In genomic region chrX:65985922-65986588, GRCh38 we compare ENCODE assay signal across 8 cellular contexts. TPM values are rescaled to one million over a fixed set of nuclear protein-coding genes. Genes with fewer than 3 reads are reported as not detected.
DNase-seq lines count a peak whose midpoint lies in the region; ATAC-seq, FAIRE-seq and TF ChIP-seq lines count a peak whose summit lies in the region.

No MANE protein-coding gene starts in this region.

- in situ Hi-C loops in K562 (cut with MboI), result loop anchor here (10.0 kb wide), 1 partner anchor 251 kb away; no protein-coding TSS in a partner anchor

- FAIRE-seq in K562 (lab: Jason Lieb, UNC) (peak; percentile 92), keratinocyte (lab: Jason Lieb, UNC) (peak; percentile 55)

- peak; percentile 64 to 73 (median 66) for TF ChIP-seq CTCF in K562 (IDR thresholded peaks at IDR 0.05 in 2 of 3, conservative IDR thresholded peaks at IDR 0.05 in 1 of 3; ENCODE audit: insufficient read depth in 2 of 3, low read depth in 1 of 3, low read length in 3 of 3)
- peak; percentile 51 to 63 (median 54) for TF ChIP-seq CTCF in keratinocyte (optimal IDR thresholded peaks at IDR 0.05 in 1 of 3, IDR thresholded peaks at IDR 0.05 in 1 of 3, conservative IDR thresholded peaks at IDR 0.05 in 1 of 3; ENCODE audit: extremely low read depth in 1 of 3, insufficient read depth in 2 of 3, low read length in 3 of 3)

- no TSS peak for BruUV-seq in K562 (replicated peaks; lab: Mats Ljungman, UMichigan)

- H3K9me1 ChIP-seq in K562 (ENCODE audit: control insufficient read depth, insufficient read depth, low read length) (no peaks in the 10 kb centered on the region), keratinocyte (ENCODE audit: control insufficient read depth, extremely low read depth, insufficient read depth, low read length) (no peaks in the 10 kb centered on the region)

- H3K4me1 ChIP-seq in K562 (replicated peaks in 1 of 2; ENCODE audit: control insufficient read depth in 2 of 2, insufficient read depth in 2 of 2, low read length in 2 of 2) (peaks cover 5 to 50% of the 10 kb centered on the region in 2 experiments; a peak in 4 of 5 replicates), keratinocyte (ENCODE audit: control insufficient read depth, extremely low read depth, insufficient read depth, low read length) (no peaks in the 10 kb centered on the region)

- intact Hi-C loops in K562 (cut with micrococcal nuclease), result loop anchor here (1.0 to 2.0 kb wide), 7 partner anchors 37 to 404 kb away; no protein-coding TSS in a partner anchor

- TF ChIP-seq RAD21 in K562 (CRISPR knock-in tag; conservative IDR thresholded peaks at IDR 0.05 in 1 of 2, IDR thresholded peaks at IDR 0.05 in 1 of 2), result peak; percentile 78 to 86

- DNase-seq in EL, result peak; percentile 35
- peak; percentile 72 to 74 for DNase-seq in Kasumi-1 (lab: John Stamatoyannopoulos, UW)
- DNase-seq in T-helper 9 cell, result peak; percentile 10
- DNase-seq in K562 (ENCODE audit: extremely low read depth in 1 of 4, low spot score in 3 of 4), result peak; percentile 50 to 85 (median 64)
- peak; percentile 4 for DNase-seq in keratinocyte (ENCODE audit: low read depth, low spot score)
- peak; percentile 30 to 73 for DNase-seq in stimulated activated CD4-positive, alpha-beta T cell treated with anti-CD3 and anti-CD28 coated beads, Interleukin-4, amount 100 ng/mL, for 4 hours

- no peak overlapping the region for H3K4me3 ChIP-seq in K562
- no peak overlapping the region for H3K4me3 ChIP-seq in keratinocyte (ENCODE audit: control insufficient read depth in 2 of 3, extremely low read depth in 1 of 3, insufficient read depth in 2 of 3, low read depth in 1 of 3, low read length in 3 of 3)

- POLR2A ChIA-PET in K562 (lab: Yijun Ruan, JAX), result interaction anchor here (0.6 to 1.2 kb wide), 6 partner anchors 13 to 467 kb away, joined by 3 to 5 read pairs (median 4); no protein-coding TSS in a partner anchor

- no peaks in the 10 kb centered on the region for H3K36me3 ChIP-seq in K562 (ENCODE audit: control insufficient read depth, insufficient read depth, low read length)
- no peaks in the 10 kb centered on the region for H3K36me3 ChIP-seq in keratinocyte (ENCODE audit: control insufficient read depth in 2 of 2, extremely low read depth in 1 of 2, insufficient read depth in 2 of 2, low read length in 2 of 2)

- H2AFZ ChIP-seq in K562 (ENCODE audit: low read depth, low read length) (peak overlapping the region; percentile 79), keratinocyte (ENCODE audit: control insufficient read depth, low read length) (no peak overlapping the region)

- TF ChIP-seq EP300 in K562 (IDR thresholded peaks at IDR 0.05; ENCODE audit: low read length), result no peak

- H3K27me3 ChIP-seq in K562 (ENCODE audit: control insufficient read depth in 2 of 2, insufficient read depth in 2 of 2, low read length in 2 of 2) (no peaks in the 10 kb centered on the region), keratinocyte (ENCODE audit: control insufficient read depth, extremely low read depth, insufficient read depth, low read length) (no peaks in the 10 kb centered on the region)

- no peaks in the 10 kb centered on the region for H4K20me1 ChIP-seq in K562 (replicated peaks; ENCODE audit: control insufficient read depth, insufficient read depth, low read length)
- no peaks in the 10 kb centered on the region for H4K20me1 ChIP-seq in keratinocyte (ENCODE audit: control insufficient read depth, extremely low read depth, insufficient read depth, low read length)

- H3K9ac ChIP-seq in K562 (ENCODE audit: insufficient read depth in 1 of 2, low read depth in 2 of 2, low read length in 2 of 2) (peak overlapping the region in 1 of 2 experiments; percentile 52; a peak in 2 of 4 replicates), keratinocyte (ENCODE audit: control insufficient read depth, extremely low read depth, insufficient read depth, low read length) (no peak overlapping the region)

- CTCF ChIA-PET in K562 (lab: Yijun Ruan, JAX; ENCODE audit: low intra/inter-chr PET ratio), result interaction anchor here (0.7 to 0.8 kb wide), 2 partner anchors 240 to 391 kb away, joined by 3 to 4 read pairs; no protein-coding TSS in a partner anchor

- WGBS in K562 (ENCODE audit: insufficient coverage, low coverage, missing lambda C conversion rate), result 10% methylated on average over 5 of the region's 5 CpGs

- H3K4me2 ChIP-seq in K562 (ENCODE audit: insufficient read depth, low read length) (peak overlapping the region; percentile 34; the same call in 1 of the 2 replicates), keratinocyte (ENCODE audit: control insufficient read depth, extremely low read depth, insufficient read depth, low read depth, low read length) (no peak overlapping the region)

- H3K9me3 ChIP-seq in K562 (replicated peaks; ENCODE audit: control insufficient read depth, insufficient read depth, low read depth, low read length) (no peaks in the 10 kb centered on the region; the same call in 1 of the 2 replicates), keratinocyte (ENCODE audit: control insufficient read depth, low read depth, low read length) (no peaks in the 10 kb centered on the region)

- no peak for TF ChIP-seq POLR2A in K562 (conservative IDR thresholded peaks at IDR 0.05)

- ATAC-seq in GM21717 (IDR thresholded peaks at IDR 0.05; ENCODE audit: unreplicated experiment) (peak; percentile 89), K562 (peak; percentile 93), GM19328 (IDR thresholded peaks at IDR 0.05; ENCODE audit: unreplicated experiment) (no peak)

- H3K27ac ChIP-seq in K562 (ENCODE audit: extremely low read depth, low read depth, low read length), result peak overlapping the region; percentile 71
- no peak overlapping the region for H3K27ac ChIP-seq in keratinocyte (ENCODE audit: control insufficient read depth, insufficient read depth, low read length)

- dilution Hi-C loops in keratinocyte (cut with MboI; ENCODE audit: extremely low pct_ligation_motif_present, low sequenced_read_pairs), result no loop called here

- H3K79me2 ChIP-seq in K562 (ENCODE audit: control insufficient read depth, insufficient read depth, low read length) (no peaks in the 10 kb centered on the region; the same call in 2 of the 3 replicates), keratinocyte (ENCODE audit: control insufficient read depth, insufficient read depth, low read length) (no peaks in the 10 kb centered on the region)

TF ChIP-seq in K562, 482 proteins besides CTCF, POLR2A, EP300 and RAD21 (continues in another document):
- TF ChIP-seq CREB1 (IDR thresholded peaks at IDR 0.05) (no peak), CREB1 (CRISPR knock-in tag; IDR thresholded peaks at IDR 0.05) (peak; percentile 45; the same call in 1 of the 2 replicates), KAT8 (IDR thresholded peaks at IDR 0.05; ENCODE audit: low read depth) (no peak), BRD9 (IDR thresholded peaks at IDR 0.05; ENCODE audit: low read depth, partially characterized antibody) (peak; percentile 71), MEIS2 (IDR thresholded peaks at IDR 0.05; ENCODE audit: partially characterized antibody) (peak; percentile 10), FOXM1 (IDR thresholded peaks at IDR 0.05; ENCODE audit: low read depth) (0 out of 2 replicates have a peak, but pooled peaks have one; percentile 24), FOXM1 (CRISPR knock-in tag; IDR thresholded peaks at IDR 0.05; ENCODE audit: low read depth) (no peak), ETV5 (CRISPR knock-in tag; IDR thresholded peaks at IDR 0.05; ENCODE audit: low read depth) (peak; percentile 27; the same call in 1 of the 2 replicates), ZNF507 (tag; conservative IDR thresholded peaks at IDR 0.05) (no peak), NR3C1 (CRISPR knock-in tag; IDR thresholded peaks at IDR 0.05) (no peak), NFRKB (IDR thresholded peaks at IDR 0.05; ENCODE audit: low read depth) (no peak)
- TF ChIP-seq, protein P1, sequence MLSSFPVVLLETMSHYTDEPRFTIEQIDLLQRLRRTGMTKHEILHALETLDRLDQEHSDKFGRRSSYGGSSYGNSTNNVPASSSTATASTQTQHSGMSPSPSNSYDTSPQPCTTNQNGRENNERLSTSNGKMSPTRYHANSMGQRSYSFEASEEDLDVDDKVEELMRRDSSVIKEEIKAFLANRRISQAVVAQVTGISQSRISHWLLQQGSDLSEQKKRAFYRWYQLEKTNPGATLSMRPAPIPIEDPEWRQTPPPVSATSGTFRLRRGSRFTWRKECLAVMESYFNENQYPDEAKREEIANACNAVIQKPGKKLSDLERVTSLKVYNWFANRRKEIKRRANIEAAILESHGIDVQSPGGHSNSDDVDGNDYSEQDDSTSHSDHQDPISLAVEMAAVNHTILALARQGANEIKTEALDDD (IDR thresholded peaks at IDR 0.05), result peak; percentile 72

RNA-seq across cellular contexts. Expression of gene VSIG4, which starts 53.8 kb away (rescaled TPM):
- total RNA-seq in K562 (2011; cell fraction: chromatin; rRNA removed; ENCODE audit: low replicate concordance), result not detected in 2 replicates
- 0.17 TPM in 1 of 2 replicates, not detected in the other for total RNA-seq in K562 (2011; cell fraction: nucleolus; rRNA removed)
- total RNA-seq in K562 (2011; cell fraction: nucleoplasm; rRNA removed), result 0.37 TPM in 1 of 2 replicates, not detected in the other
- total RNA-seq in K562 (2014; rRNA removed) (not detected in 2 replicates), K562 (2014; rRNA removed; fragmentation: Illumina TruSeq; extraction: Trizol) (0.22 and 0.29 TPM in 2 replicates), K562 (2015; rRNA removed; fragmentation: Illumina TruSeq; extraction: Trizol) (0.23 and 0.33 TPM in 2 replicates), K562 (2021) (0.47 and 0.49 TPM in 2 replicates)
- polyA plus RNA-seq in K562 (2011; rRNA removed) (0.22 and 0.58 TPM in 2 replicates), K562 (2014; fragmentation: Illumina TruSeq; extraction: Trizol) (0.43 and 0.46 TPM in 2 replicates), K562 (2014; fragmentation: Nextera tagmentation; extraction: Ambion mirVana) (1 to 10 TPM in 1 of 2 experiments, under 1 TPM in 1; 0.91 to 1.6 TPM), K562 (2014; rRNA removed) (0.12 and 0.61 TPM in 2 replicates), keratinocyte (not detected in 3 replicates)
- polyA plus RNA-seq in K562 (2011; cell fraction: cytosol; rRNA removed), result 0.52 and 1.0 TPM in 2 replicates
- 0.48 and 1.2 TPM in 2 replicates for polyA plus RNA-seq in K562 (2011; cell fraction: nucleus; rRNA removed)
- 0.21 and 1.1 TPM in 2 replicates for polyA plus RNA-seq in K562 (2012)
- polyA minus RNA-seq in K562 (2011; rRNA and poly(A)+ RNA removed), result 0.35 and 0.42 TPM in 2 replicates
- not detected in 2 replicates for polyA minus RNA-seq in K562 (2011; cell fraction: cytosol; rRNA and poly(A)+ RNA removed)
- polyA minus RNA-seq in K562 (2011; cell fraction: nucleus; rRNA and poly(A)+ RNA removed), result 0.22 TPM in 1 of 2 replicates, not detected in the other
- not detected for polyA plus RNA-seq in keratinocyte (2011; ENCODE audit: low read depth)
- not detected in 2 replicates for polyA plus RNA-seq in keratinocyte (2011; cell fraction: cytosol; rRNA removed)
- polyA plus RNA-seq in keratinocyte (2011; cell fraction: nucleus; rRNA removed), result not detected in 2 replicates
- polyA plus RNA-seq in keratinocyte (2012; ENCODE audit: low replicate concordance), result not detected in 2 replicates
- polyA minus RNA-seq in keratinocyte, result not detected in 3 replicates
- not detected for polyA minus RNA-seq in keratinocyte (2011; cell fraction: cytosol; rRNA and poly(A)+ RNA removed)
- polyA minus RNA-seq in keratinocyte (2011; cell fraction: nucleus; rRNA and poly(A)+ RNA removed), result not detected in 2 replicates

Comparison
In these comparisons a context has a peak if more than half of its experiments do, and no peak if none do; other contexts are left out.
1. DNase-seq: peak in every context shown above with its lines; median percentile 73 in Kasumi-1; 64 in K562; 52 in stimulated activated CD4-positive, alpha-beta T cell treated with anti-CD3 and anti-CD28 coated beads, Interleukin-4, amount 100 ng/mL, for 4 hours; 35 in EL; 10 in T-helper 9 cell; 4 in keratinocyte.